8 cellular contexts compared by ENCODE assay signal in the genomic region with DNA sequence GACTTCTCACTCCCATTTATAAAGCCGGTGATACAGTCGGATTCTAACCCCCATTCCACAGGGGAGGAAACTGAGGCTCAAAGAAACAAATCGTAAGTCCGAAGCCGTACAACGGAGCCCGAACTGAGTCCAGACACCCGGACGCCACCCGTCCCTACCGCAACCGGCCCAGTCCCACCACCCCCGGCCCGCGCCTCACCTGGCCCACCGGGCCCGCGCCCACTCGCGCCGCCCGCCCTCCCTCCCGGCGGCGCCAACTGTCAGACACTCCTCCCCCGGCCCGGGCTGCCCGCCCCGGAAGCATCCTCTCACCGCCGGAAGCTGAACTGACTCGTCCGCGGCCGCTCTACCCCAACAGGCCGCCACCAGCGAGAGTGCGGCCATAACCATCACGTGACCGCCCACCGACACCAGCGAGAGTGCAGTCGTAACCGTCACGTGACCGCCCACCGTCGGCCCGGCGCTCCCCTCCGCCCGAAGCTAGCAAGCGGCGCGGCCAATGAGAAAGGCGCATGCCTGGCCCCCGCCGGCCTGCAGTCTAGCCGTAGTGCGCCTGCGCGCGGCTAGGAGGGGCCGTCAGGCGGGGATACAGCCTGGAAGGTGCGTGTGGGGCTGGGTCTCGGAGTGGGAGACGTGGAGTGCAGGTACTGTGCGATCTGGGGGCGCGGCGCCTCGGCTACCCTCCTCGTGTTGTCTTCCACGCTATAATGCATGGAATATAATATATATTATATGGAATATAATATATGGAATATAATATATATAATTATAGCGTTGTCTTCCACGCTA. TPM values are rescaled to one million over a fixed set of nuclear protein-coding genes. Genes with fewer than 3 reads are reported as not detected.
A peak's percentile ranks its signal among the peaks of the same experiment; 100 is the strongest.
DNase-seq lines count a peak whose midpoint lies in the region; ATAC-seq and TF ChIP-seq lines count a peak whose summit lies in the region.

A gene with protein sequence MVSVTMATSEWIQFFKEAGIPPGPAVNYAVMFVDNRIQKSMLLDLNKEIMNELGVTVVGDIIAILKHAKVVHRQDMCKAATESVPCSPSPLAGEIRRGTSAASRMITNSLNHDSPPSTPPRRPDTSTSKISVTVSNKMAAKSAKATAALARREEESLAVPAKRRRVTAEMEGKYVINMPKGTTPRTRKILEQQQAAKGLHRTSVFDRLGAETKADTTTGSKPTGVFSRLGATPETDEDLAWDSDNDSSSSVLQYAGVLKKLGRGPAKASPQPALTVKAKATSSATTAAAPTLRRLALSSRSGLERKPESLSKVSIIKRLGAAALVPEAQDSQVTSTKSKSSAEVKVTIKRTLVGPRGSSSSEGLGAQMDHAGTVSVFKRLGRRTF (minus strand): TSS at position 273 of the 789 bp plus-strand sequence. CDS start 6,540 bp downstream, outside the sequence.
Gene PLD3 (plus strand): TSS at position 571 of the 789 bp plus-strand sequence. CDS start 17,789 bp downstream, outside the sequence.

- DNase-seq in DMS 273 treated with DMSO at 0.1 percent for 48 hours (lab: John Stamatoyannopoulos, UW) (peak; percentile 97), OCI-M2 (lab: John Stamatoyannopoulos, UW; ENCODE audit: unreplicated experiment) (peak; percentile 88), activated T-cell treated with anti-CD3 and anti-CD28 coated beads for 4 hours (peak; percentile 96), epithelial cell of esophagus (ENCODE audit: low read depth) (peak; percentile 100), mucosa of descending colon (peak; percentile 99 to 100 (median 99))
- peak; percentile 98 for DNase-seq in stimulated activated CD8-positive, alpha-beta memory T cell treated with anti-CD3 and anti-CD28 coated beads, Interleukin-4, amount 100 ng/mL, for 24 hours (ENCODE audit: low read depth)

- intact Hi-C loops in mucosa of descending colon (cut with DNase I, micrococcal nuclease), result no loop called here

- peak; percentile 89 for ATAC-seq in GM21529 (IDR thresholded peaks at IDR 0.05; ENCODE audit: unreplicated experiment)
- ATAC-seq in mucosa of descending colon, result peak; percentile 99

- H3K27me3 Mint-ChIP-seq in IgD-negative memory B cell, result no peaks in the 10 kb centered on the region

- peaks cover 9% of the 10 kb centered on the region for H3K4me1 ChIP-seq in mucosa of descending colon (ENCODE audit: low read depth)

- H3K36me3 Mint-ChIP-seq in IgD-negative memory B cell, result peaks cover 8% of the 10 kb centered on the region

- H3K9me3 Mint-ChIP-seq in IgD-negative memory B cell, result no peaks in the 10 kb centered on the region

- H3K4me3 Mint-ChIP-seq in IgD-negative memory B cell, result peak within 1 kb of the TSS; percentile 91 to 97 (median 96)

- H3K4me1 Mint-ChIP-seq in IgD-negative memory B cell, result peaks cover 11 to 24% (median 13%) of the 10 kb centered on the region in 3 donors

- no peak for TF ChIP-seq CTCF in epithelial cell of esophagus (IDR thresholded peaks at IDR 0.05; ENCODE audit: insufficient read depth, low read depth, low read length, missing control alignments)
- no peak for TF ChIP-seq CTCF in mucosa of descending colon (IDR thresholded peaks at IDR 0.05)

- no peaks in the 10 kb centered on the region for H3K36me3 ChIP-seq in mucosa of descending colon (ENCODE audit: low read depth)

- no peaks in the 10 kb centered on the region for H3K9me3 ChIP-seq in mucosa of descending colon

- peak within 1 kb of the TSS; percentile 86 for H3K4me3 ChIP-seq in epithelial cell of esophagus (ENCODE audit: low read length)
- H3K4me3 ChIP-seq in mucosa of descending colon, result peak within 1 kb of the TSS; percentile 65

- peak within 1 kb of the TSS; percentile 90 to 97 (median 91) for H3K27ac Mint-ChIP-seq in IgD-negative memory B cell

RNA-seq across cellular contexts. Expression of the first gene that starts in this region (rescaled TPM):
- polyA plus RNA-seq in IgD-negative memory B cell, result 8.8 TPM
- 10 to 100 TPM; 12.1 to 21.2 (median 12.5) TPM for total RNA-seq in mucosa of descending colon

RNA-seq across cellular contexts. Expression of gene PLD3, which starts in this region (rescaled TPM):
- polyA plus RNA-seq in IgD-negative memory B cell, result 53.5 TPM
- 100 to 1,000 TPM; 120 to 158 (median 120) TPM for total RNA-seq in mucosa of descending colon

Comparison
In these comparisons a context has a peak if more than half of its experiments do, and no peak if none do; other contexts are left out.
1. Peak in every context shown above with its lines: DNase-seq, ATAC-seq and H3K4me3 ChIP-seq.